In genomic region chr4:76214269-76214628, GRCh38 we compare ENCODE assay signal across 8 cellular contexts. TPM values are rescaled to one million over a fixed set of nuclear protein-coding genes. Genes with fewer than 3 reads are reported as not detected.
DNase-seq lines count a peak whose midpoint lies in the region; ATAC-seq and TF ChIP-seq lines count a peak whose summit lies in the region.

No MANE protein-coding gene starts in this region.

- H3K18ac ChIP-seq in H9 (ENCODE audit: insufficient read length, low read depth, low read length) = peak overlapping the region; percentile 49

- POLR2A ChIA-PET in CD8-positive, alpha-beta T cell (lab: Charles Lee) = interaction anchor here (1.0 to 3.6 kb wide), 2 partner anchors 65 to 87 kb away, joined by 3 to 16 read pairs; partner anchors contain the start of gene NUP54
- POLR2A ChIA-PET in activated CD4-positive, alpha-beta memory T cell treated with anti-CD3 and anti-CD28 coated beads, Interleukin-2, amount 10 ng/mL, durations not matched to agents 7 days and 5 days (lab: Charles Lee) = interaction anchor here (1.1 to 2.4 kb wide), 3 partner anchors 9 to 162 kb away, joined by 3 to 5 read pairs (median 3); partner anchors contain the start of gene STBD1

- H4K91ac ChIP-seq in H9 (ENCODE audit: insufficient read length, low read depth, low read length) = no peak overlapping the region

- no peaks in the 10 kb centered on the region; the same call in 1 of the 2 replicates for H3K79me2 ChIP-seq in H9 (ENCODE audit: insufficient read depth, low read length)

- DNase-seq in CD8-positive, alpha-beta T cell = no peak
- DNase-seq in H9 = peak; percentile 52
- DNase-seq in activated CD4-positive, alpha-beta memory T cell treated with anti-CD3 and anti-CD28 coated beads, Interleukin-2, amount 10 ng/mL, durations not matched to agents 7 days and 5 days = no peak
- no peak for DNase-seq in C1 segment of cervical spinal cord (lab: John Stamatoyannopoulos, UW)
- DNase-seq in HPDE6-E6E7 (ENCODE audit: extremely low spot score) = no peak
- DNase-seq in NCI-H2107 (lab: John Stamatoyannopoulos, UW) = no peak

- H2AFZ ChIP-seq in H9 (ENCODE audit: low read length) = no peak overlapping the region

- ATAC-seq in CD8-positive, alpha-beta T cell = no peak

- CTCF ChIA-PET in CD8-positive, alpha-beta T cell (lab: Charles Lee) = no interaction called here
- CTCF ChIA-PET in activated CD4-positive, alpha-beta memory T cell treated with anti-CD3 and anti-CD28 coated beads, Interleukin-2, amount 10 ng/mL, durations not matched to agents 7 days and 5 days (lab: Charles Lee) = interaction anchor here (0.6 to 1.6 kb wide), 3 partner anchors 22 to 226 kb away, joined by 3 to 7 read pairs (median 4); no protein-coding TSS in a partner anchor

- peak overlapping the region; percentile 75 for H3K4me3 ChIP-seq in CD8-positive, alpha-beta T cell (ENCODE audit: low read depth, low read length)
- H3K4me3 ChIP-seq in iPS-18a (ENCODE audit: low read length) (peak overlapping the region; percentile 81), stomach smooth muscle (ENCODE audit: low read length in 2 of 2) (peak overlapping the region; percentile 92 to 96)

- peaks cover 9% of the 10 kb centered on the region for H3K36me3 Mint-ChIP-seq in CD8-positive, alpha-beta T cell
- no peaks in the 10 kb centered on the region; a peak in 1 of 7 replicates for H3K36me3 Mint-ChIP-seq in H9 (ENCODE audit: insufficient read depth in 1 of 3, low read depth in 3 of 3)
- H3K36me3 Mint-ChIP-seq in activated CD4-positive, alpha-beta memory T cell treated with anti-CD3 and anti-CD28 coated beads, Interleukin-2, amount 10 ng/mL, durations not matched to agents 7 days and 5 days (ENCODE audit: low read depth) = no peaks in the 10 kb centered on the region

- H3K4me2 ChIP-seq in H9 (ENCODE audit: insufficient read depth, insufficient read length, low read length) = peak overlapping the region; percentile 88

- H3K27ac Mint-ChIP-seq in CD8-positive, alpha-beta T cell = peak overlapping the region; percentile 94
- peak overlapping the region; percentile 30 to 83 (median 40) for H3K27ac Mint-ChIP-seq in H9
- peak overlapping the region; percentile 61 for H3K27ac Mint-ChIP-seq in activated CD4-positive, alpha-beta memory T cell treated with anti-CD3 and anti-CD28 coated beads, Interleukin-2, amount 10 ng/mL, durations not matched to agents 7 days and 5 days

- H4K5ac ChIP-seq in H9 (ENCODE audit: insufficient read length, low read depth, low read length) = no peak overlapping the region

- H3K9ac ChIP-seq in H9 (ENCODE audit: extremely low read depth, insufficient read length, low read length) = peak overlapping the region; percentile 37
- H3K9ac ChIP-seq in iPS-18a (ENCODE audit: low read length) = peak overlapping the region; percentile 71
- H3K9ac ChIP-seq in stomach smooth muscle (ENCODE audit: low read length in 2 of 2) = peak overlapping the region; percentile 92 to 100

- no peaks in the 10 kb centered on the region for H3K9me3 ChIP-seq in CD8-positive, alpha-beta T cell (ENCODE audit: low read length)
- H3K9me3 ChIP-seq in H9 (ENCODE audit: control insufficient read depth, low read depth, low read length) = no peaks in the 10 kb centered on the region
- H3K9me3 ChIP-seq in iPS-18a (ENCODE audit: control insufficient read depth, low read depth, low read length) = no peaks in the 10 kb centered on the region
- no peaks in the 10 kb centered on the region for H3K9me3 ChIP-seq in stomach smooth muscle (ENCODE audit: control insufficient read depth in 2 of 2, low read length in 2 of 2)

- H2BK15ac ChIP-seq in H9 (ENCODE audit: low read depth, low read length) = no peak overlapping the region

- H2BK20ac ChIP-seq in H9 (ENCODE audit: low read depth, low read length, poor library complexity, severe bottlenecking) = no peak overlapping the region

- no peaks in the 10 kb centered on the region for H3K27me3 ChIP-seq in CD8-positive, alpha-beta T cell (ENCODE audit: insufficient read depth, low read length)
- H3K27me3 ChIP-seq in H9 (ENCODE audit: insufficient read depth, low read length) (no peaks in the 10 kb centered on the region), iPS-18a (ENCODE audit: control insufficient read depth, insufficient read depth, low read length) (no peaks in the 10 kb centered on the region), stomach smooth muscle (ENCODE audit: control insufficient read depth in 1 of 2, insufficient read depth in 2 of 2, low read length in 2 of 2) (no peaks in the 10 kb centered on the region)

- TF ChIP-seq CTCF in CD8-positive, alpha-beta T cell (IDR thresholded peaks at IDR 0.05) = no peak
- no peak for TF ChIP-seq CTCF in H9 (conservative IDR thresholded peaks at IDR 0.05)

- H3T11ph ChIP-seq in H9 (ENCODE audit: low read length) = no peak overlapping the region

- H2BK5ac ChIP-seq in H9 (ENCODE audit: insufficient read length, low read length) = no peak overlapping the region

- 0 out of 2 replicates have a peak overlapping the region, but pooled peaks have one; percentile 44 for H3K14ac ChIP-seq in H9 (ENCODE audit: insufficient read depth, low read length)

- H4K20me1 ChIP-seq in H9 (ENCODE audit: control insufficient read depth, insufficient read depth, insufficient read length) = no peaks in the 10 kb centered on the region

- H3K9me3 Mint-ChIP-seq in CD8-positive, alpha-beta T cell = no peaks in the 10 kb centered on the region
- no peaks in the 10 kb centered on the region for H3K9me3 Mint-ChIP-seq in H9
- no peaks in the 10 kb centered on the region for H3K9me3 Mint-ChIP-seq in activated CD4-positive, alpha-beta memory T cell treated with anti-CD3 and anti-CD28 coated beads, Interleukin-2, amount 10 ng/mL, durations not matched to agents 7 days and 5 days

- H3K56ac ChIP-seq in H9 (ENCODE audit: insufficient read length, low read depth, low read length) = no peak overlapping the region

- H3K27me3 Mint-ChIP-seq in CD8-positive, alpha-beta T cell (ENCODE audit: low read depth) = no peaks in the 10 kb centered on the region
- peaks cover 15% of the 10 kb centered on the region for H3K27me3 Mint-ChIP-seq in H9 (ENCODE audit: low read depth)
- no peaks in the 10 kb centered on the region for H3K27me3 Mint-ChIP-seq in activated CD4-positive, alpha-beta memory T cell treated with anti-CD3 and anti-CD28 coated beads, Interleukin-2, amount 10 ng/mL, durations not matched to agents 7 days and 5 days

- WGBS in H9 (ENCODE audit: extremely low coverage, insufficient read length, low lambda C conversion rate) = no CpG with 5 or more reads among the region's 5 CpGs

- H3K23me2 ChIP-seq in H9 (ENCODE audit: insufficient read length, low read depth, low read length, poor library complexity, severe bottlenecking) = peaks cover 10% of the 10 kb centered on the region

- H2BK120ac ChIP-seq in H9 (ENCODE audit: low read depth, low read length, poor library complexity, severe bottlenecking) = no peak overlapping the region

- peak overlapping the region; percentile 87 for H3K4me3 Mint-ChIP-seq in CD8-positive, alpha-beta T cell
- H3K4me3 Mint-ChIP-seq in H9 = peak overlapping the region; percentile 78 to 82
- H3K4me3 Mint-ChIP-seq in activated CD4-positive, alpha-beta memory T cell treated with anti-CD3 and anti-CD28 coated beads, Interleukin-2, amount 10 ng/mL, durations not matched to agents 7 days and 5 days = peak overlapping the region; percentile 79

- intact Hi-C loops in CD8-positive, alpha-beta T cell (cut with DNase I, micrococcal nuclease) = loop anchor here (2.0 to 10.0 kb wide), 7 partner anchors 93 to 943 kb away; partner anchors contain the start of genes CCNG2 (in 2 of the 2), NAAA (in 2 of the 2), SDAD1 (in 2 of the 2) and CCNI (in 1 of the 2)

- H3K4ac ChIP-seq in H9 (ENCODE audit: low read depth, low read length) = no peak overlapping the region

- no peaks in the 10 kb centered on the region for H3K79me1 ChIP-seq in H9 (ENCODE audit: insufficient read depth, low read depth, low read length, poor library complexity, severe bottlenecking)

- peaks cover 56% of the 10 kb centered on the region for H3K4me1 Mint-ChIP-seq in CD8-positive, alpha-beta T cell (ENCODE audit: low read depth)
- peaks cover 43 to 45% of the 10 kb centered on the region in 2 experiments for H3K4me1 Mint-ChIP-seq in H9
- H3K4me1 Mint-ChIP-seq in activated CD4-positive, alpha-beta memory T cell treated with anti-CD3 and anti-CD28 coated beads, Interleukin-2, amount 10 ng/mL, durations not matched to agents 7 days and 5 days = peaks cover 33% of the 10 kb centered on the region

- H3K27ac ChIP-seq in CD8-positive, alpha-beta T cell (ENCODE audit: low read depth, low read length) = peak overlapping the region; percentile 85
- H3K27ac ChIP-seq in H9 (ENCODE audit: insufficient read length, low read depth, low read length) (peak overlapping the region; percentile 29), iPS-18a (ENCODE audit: low read length) (peak overlapping the region; percentile 18), stomach smooth muscle (ENCODE audit: low read length) (peak overlapping the region; percentile 97)

- no peak overlapping the region for H3K23ac ChIP-seq in H9 (ENCODE audit: insufficient read length, low read depth, low read length)

- H2BK12ac ChIP-seq in H9 (ENCODE audit: insufficient read length, low read depth, low read length) = no peak overlapping the region

- no peak overlapping the region for H2AK5ac ChIP-seq in H9 (ENCODE audit: insufficient read length, low read length)

- peaks cover 29% of the 10 kb centered on the region for H3K4me1 ChIP-seq in CD8-positive, alpha-beta T cell (ENCODE audit: insufficient read depth, low read length)
- peaks cover 7% of the 10 kb centered on the region; the same call in 1 of the 2 replicates for H3K4me1 ChIP-seq in H9 (ENCODE audit: insufficient read depth, low read length)
- H3K4me1 ChIP-seq in iPS-18a (ENCODE audit: control insufficient read depth, low read depth, low read length) = peaks cover 19% of the 10 kb centered on the region
- H3K4me1 ChIP-seq in stomach smooth muscle (ENCODE audit: control insufficient read depth, insufficient read depth, low read length) = peaks cover 34% of the 10 kb centered on the region

- H4K8ac ChIP-seq in H9 (replicated peaks; ENCODE audit: insufficient read length, low read depth, low read length) = no peak overlapping the region

- no peaks in the 10 kb centered on the region for H3K36me3 ChIP-seq in CD8-positive, alpha-beta T cell (ENCODE audit: insufficient read depth, low read length)
- no peaks in the 10 kb centered on the region for H3K36me3 ChIP-seq in iPS-18a (ENCODE audit: control insufficient read depth, low read depth, low read length)
- peaks cover 0 to 2% of the 10 kb centered on the region in 2 donors for H3K36me3 ChIP-seq in stomach smooth muscle (ENCODE audit: control insufficient read depth in 2 of 2, insufficient read depth in 2 of 2, low read length in 2 of 2)

RNA-seq across cellular contexts. Expression of gene SCARB2, which starts 0.6 kb away (rescaled TPM):
- total RNA-seq in CD8-positive, alpha-beta T cell = 10 to 100 TPM; 33.3 to 34.4 TPM
- total RNA-seq in H9 (2021) = 35.4 and 36.4 TPM in 2 replicates
- total RNA-seq in activated CD4-positive, alpha-beta memory T cell treated with anti-CD3 and anti-CD28 coated beads, Interleukin-2, amount 10 ng/mL, durations not matched to agents 7 days and 5 days = 10 to 100 TPM; 22.3 to 23.2 TPM

RNA-seq across cellular contexts. Expression of gene FAM47E, which starts 37.3 kb away (rescaled TPM):
- total RNA-seq in CD8-positive, alpha-beta T cell = under 1 TPM; 0.19 to 0.44 TPM
- 1.0 and 2.0 TPM in 2 replicates for total RNA-seq in H9 (2021)
- total RNA-seq in activated CD4-positive, alpha-beta memory T cell treated with anti-CD3 and anti-CD28 coated beads, Interleukin-2, amount 10 ng/mL, durations not matched to agents 7 days and 5 days = not detected

Comparison
In these comparisons a context has a peak if more than half of its experiments do, and no peak if none do; other contexts are left out.
1. H3K27ac ChIP-seq: peak in every context shown above with its lines; median percentile 97 in stomach smooth muscle; 85 in CD8-positive, alpha-beta T cell; 29 in H9; 18 in iPS-18a.
2. H3K27ac Mint-ChIP-seq: peak in every context shown above with its lines; median percentile 94 in CD8-positive, alpha-beta T cell; 61 in activated CD4-positive, alpha-beta memory T cell treated with anti-CD3 and anti-CD28 coated beads, Interleukin-2, amount 10 ng/mL, durations not matched to agents 7 days and 5 days; 40 in H9.
3. H3K9ac ChIP-seq: peak in every context shown above with its lines; median percentile 96 in stomach smooth muscle; 71 in iPS-18a; 37 in H9.